13 cellular contexts compared by ENCODE assay signal in genomic region chr7:7706101-7706511, GRCh38. TPM values are rescaled to one million over a fixed set of nuclear protein-coding genes. Genes with fewer than 3 reads are reported as not detected.
DNase-seq lines count a peak whose midpoint lies in the region; ATAC-seq and TF ChIP-seq lines count a peak whose summit lies in the region.
"Had no signal": no experiment of that assay in that cellular context is flagged by ENCODE, and none has a peak within 500 bp of the region (broad histone marks: within the 10 kb centered on the region; RNA-seq: fewer than 3 reads in every experiment).

No MANE protein-coding gene starts in this region.

- H3K4me2 ChIP-seq in OCI-LY3 (ENCODE audit: low read length) = peak overlapping the region; percentile 77

- peaks cover 25% of the 10 kb centered on the region for H3K4me1 ChIP-seq in OCI-LY3 (ENCODE audit: low read length)
- H3K4me1 ChIP-seq in lower lobe of right lung = peaks cover 9% of the 10 kb centered on the region

- H4K20me1 ChIP-seq in OCI-LY3 (ENCODE audit: insufficient read depth, low read length) = peaks cover 16% of the 10 kb centered on the region; the same call in 1 of the 2 replicates

- TF ChIP-seq CTCF in OCI-LY3 (IDR thresholded peaks at IDR 0.05; ENCODE audit: low read depth, low read length) (no peak), lower lobe of right lung (IDR thresholded peaks at IDR 0.05) (no peak)

- no peaks in the 10 kb centered on the region for H3K79me2 ChIP-seq in OCI-LY3 (ENCODE audit: low read length)

- H3K27ac ChIP-seq in OCI-LY3 (ENCODE audit: low read length) (no peak overlapping the region), lower lobe of right lung (no peak overlapping the region)
- H3K27ac ChIP-seq: HL-60, psoas muscle, RWPE1, stomach had no signal

- H2AFZ ChIP-seq in OCI-LY3 (ENCODE audit: low read depth, low read length) = no peak overlapping the region

- no peak overlapping the region for H3K9ac ChIP-seq in OCI-LY3 (ENCODE audit: low read length)

- DNase-seq in lower lobe of right lung = no peak
- no peak for DNase-seq in globus pallidus (ENCODE audit: low spot score)
- no peak for DNase-seq in NK-92 treated with Interleukin-12 subunit alpha and Interleukin-12 subunit beta, amount 100 ng/mL, for 24 hours (lab: John Stamatoyannopoulos, UW)
- DNase-seq: psoas muscle; stimulated activated CD4-positive, alpha-beta T cell treated with anti-CD3 and anti-CD28 coated beads, Interleukin-2, amount 100 ng/mL, for 48 hours; stomach had no signal

- H3K9me3 ChIP-seq in OCI-LY3 (ENCODE audit: insufficient read depth, low read length) (no peaks in the 10 kb centered on the region), lower lobe of right lung (no peaks in the 10 kb centered on the region)
- H3K9me3 ChIP-seq: psoas muscle, stomach had no signal

- H3K27me3 ChIP-seq in OCI-LY3 (ENCODE audit: low read depth, low read length) (peaks cover 16% of the 10 kb centered on the region), lower lobe of right lung (ENCODE audit: low read depth) (no peaks in the 10 kb centered on the region)
- H3K27me3 ChIP-seq: stomach had no signal

- H3K36me3 ChIP-seq in OCI-LY3 (replicated peaks; ENCODE audit: low read depth, low read length) (no peaks in the 10 kb centered on the region), lower lobe of right lung (no peaks in the 10 kb centered on the region)
- H3K36me3 ChIP-seq: stomach had no signal

- ATAC-seq in GM18508 (IDR thresholded peaks at IDR 0.05; ENCODE audit: insufficient read depth, unreplicated experiment) = peak; percentile 34
- ATAC-seq in GM19455 (IDR thresholded peaks at IDR 0.05; ENCODE audit: unreplicated experiment) = peak; percentile 68
- ATAC-seq in HG02885 (IDR thresholded peaks at IDR 0.05; ENCODE audit: poor library complexity, unreplicated experiment) = peak; percentile 71
- no peak for ATAC-seq in HG03571 (IDR thresholded peaks at IDR 0.05; ENCODE audit: unreplicated experiment)
- ATAC-seq in lower lobe of right lung = no peak

- intact Hi-C loops in lower lobe of right lung (cut with DNase I) = no loop called here

- H3K4me3 ChIP-seq in OCI-LY3 (ENCODE audit: low read length) (peak overlapping the region; percentile 29; the same call in 1 of the 2 replicates), lower lobe of right lung (no peak overlapping the region)
- H3K4me3 ChIP-seq: psoas muscle, stomach had no signal

RNA-seq across cellular contexts. Expression of gene RPA3, which starts 12.3 kb away (rescaled TPM):
- total RNA-seq in lower lobe of right lung = 27.4 TPM

Comparison
In these comparisons a context has a peak if more than half of its experiments do, and no peak if none do; other contexts are left out.
1. ATAC-seq: peak in GM18508 (single experiment), GM19455 (single experiment) and HG02885 (single experiment); none in HG03571 (single experiment) and lower lobe of right lung (0 of 2).